16 cellular contexts compared by ENCODE assay signal in genomic region chr2:19932928-19933327, GRCh38. TPM values are rescaled to one million over a fixed set of nuclear protein-coding genes. Genes with fewer than 3 reads are reported as not detected.
A peak's percentile ranks its signal among the peaks of the same experiment; 100 is the strongest.
DNase-seq lines count a peak whose midpoint lies in the region; ATAC-seq, FAIRE-seq and TF ChIP-seq lines count a peak whose summit lies in the region.
"Had no signal": no experiment of that assay in that cellular context is flagged by ENCODE, and none has a peak within 500 bp of the region (broad histone marks: within the 10 kb centered on the region; RNA-seq: fewer than 3 reads in every experiment).

No MANE protein-coding gene starts in this region.

- no peak for TF ChIP-seq POLR2A in H54 (IDR thresholded peaks at IDR 0.05; ENCODE audit: low read depth, low read length)
- no peak for TF ChIP-seq POLR2A in tibial nerve (IDR thresholded peaks at IDR 0.05)

- H3K36me3 Mint-ChIP-seq in activated CD4-positive, alpha-beta memory T cell treated with anti-CD3 and anti-CD28 coated beads for 36 hours, result peaks cover 38% of the 10 kb centered on the region

- TF ChIP-seq CTCF in lower lobe of right lung (IDR thresholded peaks at IDR 0.05), result no peak
- no peak for TF ChIP-seq CTCF in tibial nerve (IDR thresholded peaks at IDR 0.05)

- H3K4me1 Mint-ChIP-seq in activated CD4-positive, alpha-beta memory T cell treated with anti-CD3 and anti-CD28 coated beads for 36 hours (ENCODE audit: low read depth), result no peaks in the 10 kb centered on the region
- H3K4me1 Mint-ChIP-seq: CD14-positive monocyte, IgD-negative memory B cell had no signal

- DNase-seq in H54 (ENCODE audit: insufficient read length, low spot score) (no peak), SJCRH30 (no peak), lower lobe of right lung (no peak), tibial nerve (ENCODE audit: low spot score in 2 of 2) (no peak), ACHN (no peak)
- no peak for DNase-seq in activated CD4-positive, alpha-beta memory T cell treated with anti-CD3 and anti-CD28 coated beads for 36 hours
- DNase-seq: activated CD8-positive, alpha-beta T cell treated with anti-CD3 and anti-CD28 coated beads, Interleukin-2, amount 10 ng/mL, durations not matched to agents 7 days and 5 days; dorsolateral prefrontal cortex; left ventricle myocardium inferior; NCI-H187; NK-92 treated with Interleukin-12 subunit alpha and Interleukin-12 subunit beta, amount 100 ng/mL, for 24 hours had no signal

- no peaks in the 10 kb centered on the region for H3K27me3 Mint-ChIP-seq in activated CD4-positive, alpha-beta memory T cell treated with anti-CD3 and anti-CD28 coated beads for 36 hours
- H3K27me3 Mint-ChIP-seq: activated naive CD8-positive, alpha-beta T cell; IgD-negative memory B cell had no signal

- H3K27me3 ChIP-seq in SJCRH30, result no peaks in the 10 kb centered on the region
- H3K27me3 ChIP-seq in lower lobe of right lung (ENCODE audit: low read depth), result no peaks in the 10 kb centered on the region
- H3K27me3 ChIP-seq in tibial nerve, result no peaks in the 10 kb centered on the region
- H3K27me3 ChIP-seq: dorsolateral prefrontal cortex had no signal

- H3K36me3 ChIP-seq in SJCRH30 (peaks cover 90% of the 10 kb centered on the region), lower lobe of right lung (peaks cover 36% of the 10 kb centered on the region), tibial nerve (peaks cover 0 to 65% (median 0%) of the 10 kb centered on the region in 3 donors)

- H3K4me3 Mint-ChIP-seq in activated CD4-positive, alpha-beta memory T cell treated with anti-CD3 and anti-CD28 coated beads for 36 hours, result no peak overlapping the region
- H3K4me3 Mint-ChIP-seq: activated CD8-positive, alpha-beta T cell treated with anti-CD3 and anti-CD28 coated beads, Interleukin-2, amount 10 ng/mL, durations not matched to agents 7 days and 5 days; activated naive CD8-positive, alpha-beta T cell; CD14-positive monocyte; IgD-negative memory B cell had no signal

- H3K4me1 ChIP-seq in SJCRH30, result peaks cover 12% of the 10 kb centered on the region
- no peaks in the 10 kb centered on the region for H3K4me1 ChIP-seq in lower lobe of right lung
- no peaks in the 10 kb centered on the region for H3K4me1 ChIP-seq in tibial nerve
- H3K4me1 ChIP-seq: left ventricle myocardium inferior had no signal

- no peak overlapping the region for H3K27ac Mint-ChIP-seq in activated CD4-positive, alpha-beta memory T cell treated with anti-CD3 and anti-CD28 coated beads for 36 hours
- H3K27ac Mint-ChIP-seq: activated CD8-positive, alpha-beta T cell treated with anti-CD3 and anti-CD28 coated beads, Interleukin-2, amount 10 ng/mL, durations not matched to agents 7 days and 5 days; activated naive CD8-positive, alpha-beta T cell; CD14-positive monocyte; IgD-negative memory B cell had no signal

- CTCF ChIA-PET in activated CD4-positive, alpha-beta memory T cell treated with anti-CD3 and anti-CD28 coated beads for 36 hours (lab: Charles Lee), result no interaction called here

- ATAC-seq in GM18867 (IDR thresholded peaks at IDR 0.05; ENCODE audit: unreplicated experiment) (peak; percentile 17), lower lobe of right lung (no peak), HG03095 (IDR thresholded peaks at IDR 0.05; ENCODE audit: unreplicated experiment) (no peak)
- ATAC-seq: activated CD8-positive, alpha-beta T cell treated with anti-CD3 and anti-CD28 coated beads, Interleukin-2, amount 10 ng/mL, durations not matched to agents 7 days and 5 days had no signal

- FAIRE-seq in H54 (lab: Jason Lieb, UNC), result peak; percentile 20

- 78 to 91% methylated on average over 2 of the region's 2 CpGs for WGBS in tibial nerve, 2 donors

- H3K9me3 Mint-ChIP-seq in activated CD4-positive, alpha-beta memory T cell treated with anti-CD3 and anti-CD28 coated beads for 36 hours, result peaks cover 14% of the 10 kb centered on the region

- POLR2A ChIA-PET in activated CD4-positive, alpha-beta memory T cell treated with anti-CD3 and anti-CD28 coated beads for 36 hours (lab: Charles Lee), result no interaction called here

- in situ Hi-C loops in ACHN (cut with HindIII; ENCODE audit: low pct_ligation_motif_present, low pct_unique_long_range_greater_than_20kb, low sequenced_read_pairs), result no loop called here

- intact Hi-C loops in lower lobe of right lung (cut with DNase I), result no loop called here
- intact Hi-C loops in activated CD4-positive, alpha-beta memory T cell treated with anti-CD3 and anti-CD28 coated beads for 36 hours (cut with micrococcal nuclease), result no loop called here

- H3K27ac ChIP-seq in SJCRH30 (peak overlapping the region; percentile 33; the same call in 1 of the 2 replicates), lower lobe of right lung (peak overlapping the region; percentile 53), tibial nerve (no peak overlapping the region)

- H3K9me3 ChIP-seq in SJCRH30 (replicated peaks) (peaks cover 4% of the 10 kb centered on the region), lower lobe of right lung (peaks cover 11% of the 10 kb centered on the region), tibial nerve (peaks cover 0 to 14% (median 0%) of the 10 kb centered on the region in 4 donors)

- no peak for TF ChIP-seq EP300 in tibial nerve (IDR thresholded peaks at IDR 0.05)

- H3K4me3 ChIP-seq in SJCRH30 (no peak overlapping the region), lower lobe of right lung (no peak overlapping the region), tibial nerve (no peak overlapping the region)
- H3K4me3 ChIP-seq: dorsolateral prefrontal cortex, left ventricle myocardium inferior had no signal

RNA-seq across cellular contexts. Expression of gene TTC32, which starts 31.1 kb away (rescaled TPM):
- 17.4 and 21.1 TPM in 2 replicates for total RNA-seq in SJCRH30 (2014; rRNA removed; shearing (Covaris generic))
- total RNA-seq in lower lobe of right lung (10.3 TPM), tibial nerve (10 to 100 TPM in 3 of 4 donors, 1 to 10 TPM in 1; 9.6 to 19.7 (median 15.6) TPM)
- total RNA-seq in activated CD4-positive, alpha-beta memory T cell treated with anti-CD3 and anti-CD28 coated beads for 36 hours, result 10 to 100 TPM; 14.2 to 17.3 TPM

RNA-seq across cellular contexts. Expression of gene WDR35, which starts 57.0 kb away (rescaled TPM):
- total RNA-seq in SJCRH30 (2014; rRNA removed; shearing (Covaris generic)), result 16.7 and 18.6 TPM in 2 replicates
- total RNA-seq in lower lobe of right lung (8.8 TPM), tibial nerve (10 to 100 TPM; 16.3 to 24.3 (median 21.2) TPM)
- 1 to 10 TPM; 6.0 to 7.1 TPM for total RNA-seq in activated CD4-positive, alpha-beta memory T cell treated with anti-CD3 and anti-CD28 coated beads for 36 hours

Comparison
In these comparisons a context has a peak if more than half of its experiments do, and no peak if none do; other contexts are left out.
1. H3K27ac ChIP-seq: peak in SJCRH30 (single experiment) and lower lobe of right lung (single experiment); none in tibial nerve (0 of 4).